Comparison of ENCODE assay signal across 12 cellular contexts in the genomic region with DNA sequence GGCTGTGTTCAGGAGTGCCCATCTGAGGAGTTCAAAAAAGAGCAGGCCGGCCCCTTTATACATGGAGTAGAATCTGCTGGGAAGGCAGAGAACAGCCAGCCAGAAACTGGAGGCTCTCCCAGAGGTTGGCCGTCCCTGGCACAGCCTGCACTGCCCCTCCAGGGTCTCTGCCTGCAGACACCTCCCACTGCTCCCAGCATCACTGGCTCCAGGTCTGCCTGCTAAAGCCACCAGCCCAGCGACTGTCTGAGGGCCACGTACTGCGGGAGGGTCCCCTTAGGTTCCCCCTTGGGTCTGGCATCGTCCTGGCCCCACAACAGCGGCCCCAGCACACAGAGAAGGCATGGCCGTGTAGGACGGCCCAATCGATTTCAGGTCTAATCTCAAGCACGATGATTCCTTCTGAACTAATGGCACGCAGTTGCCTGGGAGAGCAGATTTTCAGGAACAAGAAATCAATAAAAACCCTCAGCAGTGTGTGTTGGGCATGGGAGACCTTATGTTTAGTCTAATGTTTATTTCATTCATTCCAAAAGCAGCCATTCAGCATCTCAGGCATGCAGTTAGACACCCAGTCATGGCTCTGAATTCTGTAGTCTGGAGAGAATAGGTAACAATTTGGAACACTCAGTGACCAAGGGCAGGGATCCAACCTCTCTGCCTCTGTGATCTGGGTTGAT.
"Had no signal": no experiment of that assay in that cellular context is flagged by ENCODE, and none has a peak within 500 bp of the region (broad histone marks: within the 10 kb centered on the region; RNA-seq: fewer than 3 reads in every experiment).

No MANE protein-coding gene starts in this region.

- H3K9me3 ChIP-seq: esophagus muscularis mucosa, mucosa of descending colon, suprapubic skin, upper lobe of left lung had no signal

- H3K4me1 ChIP-seq: esophagus muscularis mucosa, suprapubic skin, upper lobe of left lung had no signal

- ATAC-seq: left lobe of liver; naive thymus-derived CD8-positive, alpha-beta T cell had no signal

- H3K36me3 ChIP-seq: esophagus muscularis mucosa, suprapubic skin, upper lobe of left lung had no signal

- DNase-seq: activated CD4-positive, alpha-beta T cell treated with anti-CD3 and anti-CD28 coated beads, Interleukin-2, amount 50 U/mL, for 1 hour; activated gamma-delta T cell; activated T-cell treated with anti-CD3 and anti-CD28 coated beads, Interleukin-2, amount 50 U/mL, for 24 hours; foreskin fibroblast; islet precursor cell; stimulated activated CD4-positive, alpha-beta T cell treated with anti-CD3 and anti-CD28 coated beads, Interleukin-12 subunit alpha, Interleukin-12 subunit beta, amount 100 ng/mL, for 4 hours; upper lobe of left lung had no signal

- H3K4me3 ChIP-seq: esophagus muscularis mucosa, mucosa of descending colon, suprapubic skin, upper lobe of left lung had no signal

- H3K27me3 ChIP-seq: upper lobe of left lung had no signal

- H3K27ac ChIP-seq: esophagus muscularis mucosa, suprapubic skin, upper lobe of left lung had no signal
